In genomic region chr2:97663962-97664635, GRCh38 we compare ENCODE assay signal across 8 cellular contexts. TPM values are rescaled to one million over a fixed set of nuclear protein-coding genes. Genes with fewer than 3 reads are reported as not detected.
A peak's percentile ranks its signal among the peaks of the same experiment; 100 is the strongest.
DNase-seq lines count a peak whose midpoint lies in the region; ATAC-seq, FAIRE-seq and TF ChIP-seq lines count a peak whose summit lies in the region.

ACTR1B (minus strand) TSS chr2:97664044; CDS start chr2:97663890, 154 bp downstream.

- peak in 1 of 3 experiments; percentile 35; a peak in 1 of 4 replicates for TF ChIP-seq CTCF in H1 (IDR thresholded peaks at IDR 0.05; ENCODE audit: control extremely low read depth in 1 of 3, insufficient read depth in 1 of 3, low read depth in 1 of 3, low read length in 3 of 3)

- H3K79me2 ChIP-seq in H1 (ENCODE audit: control insufficient read depth in 1 of 2, insufficient read depth in 2 of 2, low read length in 2 of 2), result peaks cover 0 to 25% of the 10 kb centered on the region in 2 experiments; a peak in 2 of 4 replicates

- peak within 1 kb of the TSS; percentile 87 for H3K27ac ChIP-seq in H1 (ENCODE audit: low read depth, low read length)

- H3K23me2 ChIP-seq in H1 (ENCODE audit: low read depth, low read length), result peaks cover 7% of the 10 kb centered on the region

- H3K79me1 ChIP-seq in H1 (ENCODE audit: low read depth, low read length), result peaks cover 8% of the 10 kb centered on the region

- peak within 1 kb of the TSS; percentile 43; the same call in 1 of the 2 replicates for H2AFZ ChIP-seq in H1 (ENCODE audit: low read length)

- no peak for FAIRE-seq in H1 (lab: Jason Lieb, UNC)

- H3K4me1 Mint-ChIP-seq in memory B cell, result peaks cover 20% of the 10 kb centered on the region

- H2BK12ac ChIP-seq in H1 (ENCODE audit: low read depth, low read length), result no peak within 1 kb of the TSS; the same call in 1 of the 2 replicates

- no peak within 1 kb of the TSS for H2AK5ac ChIP-seq in H1 (ENCODE audit: low read depth, low read length)

- peak within 1 kb of the TSS; percentile 96; the same call in 1 of the 2 replicates for H4K8ac ChIP-seq in H1 (ENCODE audit: extremely low read depth, insufficient read depth, low read length)

- TF ChIP-seq RAD21 in H1 (IDR thresholded peaks at IDR 0.05 in 1 of 2, conservative IDR thresholded peaks at IDR 0.05 in 1 of 2; ENCODE audit: low read depth in 2 of 2, low read length in 2 of 2), result peak; percentile 34 to 42

- no peak within 1 kb of the TSS for H2BK120ac ChIP-seq in H1 (replicated peaks; ENCODE audit: low read depth, low read length)

- H3K4me3 ChIP-seq in H1 (ENCODE audit: extremely low read depth in 1 of 4, insufficient read depth in 2 of 4, low read depth in 3 of 4, low read length in 4 of 4), result peak within 1 kb of the TSS; percentile 76 to 82 (median 79)

- in situ Hi-C loops in Caki2 (cut with HindIII; ENCODE audit: low pct_unique_long_range_greater_than_20kb, low sequenced_read_pairs), result no loop called here

- TF ChIP-seq POLR2A in H1 (IDR thresholded peaks at IDR 0.05; ENCODE audit: control extremely low read depth in 1 of 2, low read depth in 2 of 2, low read length in 2 of 2), result peak in 1 of 2 experiments; percentile 89; a peak in 2 of 3 replicates

- H3K4ac ChIP-seq in H1 (replicated peaks; ENCODE audit: insufficient read length, low read depth, low read length), result peak within 1 kb of the TSS; percentile 38

- peaks cover 0 to 9% (median 7%) of the 10 kb centered on the region in 4 experiments; a peak in 4 of 7 replicates for H3K4me1 ChIP-seq in H1 (replicated peaks in 1 of 4; ENCODE audit: control insufficient read depth in 3 of 4, insufficient read depth in 4 of 4, low read length in 3 of 4)

- H3K27ac Mint-ChIP-seq in memory B cell, result peak within 1 kb of the TSS; percentile 95

- peak within 1 kb of the TSS; percentile 78 for H3K18ac ChIP-seq in H1 (ENCODE audit: extremely low read depth, low read length)

- H3K9me3 Mint-ChIP-seq in memory B cell, result no peaks in the 10 kb centered on the region

- H3K36me3 ChIP-seq in H1 (ENCODE audit: control insufficient read depth in 2 of 4, insufficient read depth in 4 of 4, low read length in 3 of 4), result peaks cover 0 to 4% (median 2%) of the 10 kb centered on the region in 4 experiments; a peak in 2 of 8 replicates

- no peaks in the 10 kb centered on the region for H3K27me3 Mint-ChIP-seq in memory B cell

- ATAC-seq in GM21381 (IDR thresholded peaks at IDR 0.05; ENCODE audit: unreplicated experiment) (peak; percentile 83), memory B cell (ENCODE audit: low read depth) (peak; percentile 84)

- peaks cover 5% of the 10 kb centered on the region for H3K36me3 Mint-ChIP-seq in memory B cell

- no peak within 1 kb of the TSS for H3K14ac ChIP-seq in H1 (ENCODE audit: insufficient read length)

- DNase-seq in Caki2 (ENCODE audit: low read depth) (peak; percentile 99), HUDEP-2 (lab: John Stamatoyannopoulos, UW; ENCODE audit: unreplicated experiment in 76 of 76) (peak in 75 of 76 experiments; percentile 65 to 98 (median 95)), NOMO-1 treated with dmso at 0.1 percent for 144 hours (lab: John Stamatoyannopoulos, UW; ENCODE audit: unreplicated experiment) (peak; percentile 99), H1 (ENCODE audit: low read depth in 1 of 2, low spot score in 2 of 2) (peak; percentile 95 to 97), memory B cell (ENCODE audit: low spot score in 2 of 2) (peak; percentile 94 to 97)
- DNase-seq in activated CD8-positive, alpha-beta memory T cell treated with anti-CD3 and anti-CD28 coated beads for 48 hours (ENCODE audit: low read depth in 2 of 3, low spot score in 2 of 3), result peak; percentile 80 to 98 (median 90)
- DNase-seq in stimulated activated CD8-positive, alpha-beta memory T cell treated with anti-CD3 and anti-CD28 coated beads, Interleukin-12 subunit alpha, Interleukin-12 subunit beta, amount 100 ng/mL, for 24 hours (ENCODE audit: extremely low read depth), result peak; percentile 96

- H2BK20ac ChIP-seq in H1 (ENCODE audit: low read length), result no peak within 1 kb of the TSS

- no peaks in the 10 kb centered on the region for H3K9me3 ChIP-seq in H1 (ENCODE audit: insufficient read depth in 2 of 2, low read depth in 1 of 2, low read length in 1 of 2)

- H2BK15ac ChIP-seq in H1 (ENCODE audit: low read length), result no peak within 1 kb of the TSS

- WGBS in H1 (ENCODE audit: extremely low coverage in 1 of 2, insufficient coverage in 1 of 2, insufficient read length in 1 of 2, insufficient replicate concordance in 2 of 2, low coverage in 1 of 2, low lambda C conversion rate in 2 of 2, missing lambda C conversion rate in 1 of 2), 2 experiments, result 0% methylated on average over 42 of the region's 60 CpGs; no CpG with 5 or more reads in 1 of the 2 experiments

- POLR2A ChIA-PET in H1 (lab: Charles Lee; ENCODE audit: partially characterized antibody), result interaction anchor here (1.0 to 7.9 kb wide), 15 partner anchors 9 to 316 kb away, joined by 3 to 102 read pairs (median 4); partner anchors contain the start of gene COX5B

- CTCF ChIA-PET in H1 (lab: Charles Lee; ENCODE audit: partially characterized antibody), result interaction anchor here (0.9 to 8.2 kb wide), 14 partner anchors 9 to 1596 kb away, joined by 3 to 132 read pairs (median 8); partner anchors contain the start of gene COX5B

- H2BK5ac ChIP-seq in H1 (ENCODE audit: low read depth, low read length), result peak within 1 kb of the TSS; percentile 88

- H3K9ac ChIP-seq in H1 (replicated peaks in 1 of 4; ENCODE audit: extremely low read depth in 1 of 4, low read depth in 3 of 4, low read length in 3 of 4), result peak within 1 kb of the TSS; percentile 75 to 94 (median 82)

- H3K4me3 Mint-ChIP-seq in memory B cell, result peak within 1 kb of the TSS; percentile 90

- H4K91ac ChIP-seq in H1 (replicated peaks; ENCODE audit: insufficient read length, low read length), result peak within 1 kb of the TSS; percentile 81

- TF ChIP-seq EP300 in H1 (IDR thresholded peaks at IDR 0.05; ENCODE audit: borderline replicate concordance in 1 of 2, low read depth in 2 of 2, low read length in 2 of 2), result no peak

- peak within 1 kb of the TSS; percentile 94 to 95 for H3K4me2 ChIP-seq in H1 (ENCODE audit: insufficient read depth in 1 of 2, low read depth in 2 of 2, low read length in 2 of 2)

- peak within 1 kb of the TSS; percentile 69 for H3K56ac ChIP-seq in H1 (replicated peaks; ENCODE audit: insufficient read length, low read depth, low read length)

- H4K5ac ChIP-seq in H1 (ENCODE audit: insufficient read length, low read depth, low read length), result peak within 1 kb of the TSS; percentile 97

- H4K20me1 ChIP-seq in H1 (replicated peaks in 1 of 2; ENCODE audit: control insufficient read depth in 1 of 2, insufficient read depth in 2 of 2, low read length in 2 of 2), result peaks cover 0 to 8% of the 10 kb centered on the region in 2 experiments

- no peak within 1 kb of the TSS for H3K23ac ChIP-seq in H1 (ENCODE audit: insufficient read length)

- no peaks in the 10 kb centered on the region for H3K27me3 ChIP-seq in H1 (replicated peaks in 1 of 4; ENCODE audit: control insufficient read depth in 3 of 4, extremely low read depth in 1 of 4, insufficient read depth in 3 of 4, low read length in 3 of 4)

TF ChIP-seq in H1, 55 proteins besides CTCF, POLR2A, EP300 and RAD21 (continues in another document):
- TF ChIP-seq CEBPB (IDR thresholded peaks at IDR 0.05; ENCODE audit: low read depth, low read length) (peak; percentile 5; the same call in 1 of the 2 replicates), SIX5 (IDR thresholded peaks at IDR 0.05; ENCODE audit: low read depth, low read length) (no peak), RFX5 (IDR thresholded peaks at IDR 0.05; ENCODE audit: borderline replicate concordance, low read depth, low read length) (peak; percentile 83), NRF1 (IDR thresholded peaks at IDR 0.05; ENCODE audit: low read depth, low read length) (no peak), BCL11A (IDR thresholded peaks at IDR 0.05; ENCODE audit: low read depth in 2 of 2, low read length in 2 of 2) (no peak), TEAD4 (IDR thresholded peaks at IDR 0.05; ENCODE audit: low read depth, low read length) (no peak), NANOG (IDR thresholded peaks at IDR 0.05; ENCODE audit: insufficient read depth, low read depth, low read length, poor library complexity, severe bottlenecking) (no peak)

RNA-seq across cellular contexts. Expression of gene ACTR1B, which starts in this region (rescaled TPM):
- 89.3 and 113 TPM in 2 replicates for total RNA-seq in Caki2 (2014; rRNA removed; shearing (Covaris generic); ENCODE audit: low replicate concordance)
- 40.7 and 43.8 TPM in 2 replicates for total RNA-seq in H1 (2021; fragmentation: NEBNext Ultra II Directional; extraction: Animal tissue kit (Norgen Biotek cat#: 25700))
- 56.0 and 78.1 TPM in 2 replicates for polyA plus RNA-seq in H1 (2011; rRNA removed)
- 57.8 TPM for polyA plus RNA-seq in H1 (2011; cell fraction: cytosol; rRNA removed)
- 233 TPM for polyA plus RNA-seq in H1 (2011; cell fraction: nucleus; rRNA removed)
- polyA plus RNA-seq in H1 (2012, experiment 1 of 2), result 29.0 to 50.0 TPM (median 45.0 TPM) in 4 replicates
- polyA plus RNA-seq in H1 (2012, experiment 2 of 2), result 37.3 TPM
- polyA plus RNA-seq in H1 (2013, experiment 1 of 2), result 28.7 TPM
- 24.7 TPM for polyA plus RNA-seq in H1 (2013, experiment 2 of 2)
- polyA minus RNA-seq in H1 (2011; rRNA and poly(A)+ RNA removed), result 35.2 and 46.9 TPM in 2 replicates
- polyA minus RNA-seq in H1 (2011; cell fraction: cytosol; rRNA and poly(A)+ RNA removed), result 25.0 TPM
- 54.0 TPM for polyA minus RNA-seq in H1 (2011; cell fraction: nucleus; rRNA and poly(A)+ RNA removed)

Comparison
In these comparisons a context has a peak if more than half of its experiments do, and no peak if none do; other contexts are left out.
1. Peak in every context shown above with its lines: DNase-seq, ATAC-seq, H3K4me3 ChIP-seq and H3K27ac ChIP-seq.